ENCODE assay signal across 17 cellular contexts in the genomic region with DNA sequence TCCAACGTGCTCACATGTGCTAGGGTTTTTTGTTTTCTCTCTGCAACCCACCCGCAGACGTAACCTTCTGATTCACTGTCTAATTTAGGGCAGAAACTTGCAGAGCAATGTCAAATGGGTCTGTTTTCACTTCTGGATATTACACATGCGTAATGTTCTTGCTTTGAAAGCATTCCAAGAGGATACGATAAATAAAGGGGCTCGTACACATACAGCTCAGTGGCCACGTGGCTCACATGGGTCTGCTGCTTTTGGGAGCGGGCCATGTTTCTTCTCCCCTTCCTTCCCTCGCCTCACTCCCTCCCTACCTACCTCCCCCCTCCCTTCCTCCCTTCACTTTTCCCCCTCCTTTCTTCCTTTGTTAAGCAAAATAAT. TPM values are rescaled to one million over a fixed set of nuclear protein-coding genes. Genes with fewer than 3 reads are reported as not detected.
DNase-seq lines count a peak whose midpoint lies in the region; ATAC-seq and TF ChIP-seq lines count a peak whose summit lies in the region.
"Had no signal": no experiment of that assay in that cellular context is flagged by ENCODE, and none has a peak within 500 bp of the region (broad histone marks: within the 10 kb centered on the region; RNA-seq: fewer than 3 reads in every experiment).

No MANE protein-coding gene starts in this region.

- peaks cover 8 to 62% (median 13%) of the 10 kb centered on the region in 3 donors for H3K4me1 ChIP-seq in gastroesophageal sphincter
- H3K4me1 ChIP-seq in osteoblast (ENCODE audit: insufficient read depth, low read length), result no peaks in the 10 kb centered on the region

- no peak for TF ChIP-seq EP300 in gastroesophageal sphincter (IDR thresholded peaks at IDR 0.05)

- peak overlapping the region; percentile 82 to 98 (median 84) for H3K27ac ChIP-seq in gastroesophageal sphincter
- no peak overlapping the region for H3K27ac ChIP-seq in osteoblast (ENCODE audit: low read depth, low read length)
- H3K27ac ChIP-seq: WERI-Rb-1 had no signal

- H3K4me2 ChIP-seq in osteoblast (ENCODE audit: insufficient read depth, low read length), result no peak overlapping the region

- H3K27me3 ChIP-seq in gastroesophageal sphincter (no peaks in the 10 kb centered on the region), osteoblast (ENCODE audit: insufficient read depth, low read length) (no peaks in the 10 kb centered on the region), MG63 (no peaks in the 10 kb centered on the region)

- H3K4me3 ChIP-seq in gastroesophageal sphincter (peak overlapping the region in 1 of 2 donors; percentile 16), osteoblast (ENCODE audit: insufficient read depth, low read length) (no peak overlapping the region), MG63 (no peak overlapping the region)

- ATAC-seq in Right ventricle myocardium inferior (peak; percentile 42), gastroesophageal sphincter (no peak)
- ATAC-seq: HepG2 had no signal

- no peaks in the 10 kb centered on the region for H3K36me3 ChIP-seq in gastroesophageal sphincter
- no peaks in the 10 kb centered on the region for H3K36me3 ChIP-seq in osteoblast (ENCODE audit: insufficient read depth, low read length)
- no peaks in the 10 kb centered on the region for H3K36me3 ChIP-seq in MG63
- H3K36me3 ChIP-seq: WERI-Rb-1 had no signal

- DNase-seq in Right ventricle myocardium inferior (ENCODE audit: missing footprints), result no peak
- DNase-seq in cardiac septum (ENCODE audit: low spot score), result no peak
- no peak for DNase-seq in osteoblast (ENCODE audit: insufficient read length, low spot score, missing footprints)
- DNase-seq in stimulated activated CD4-positive, alpha-beta T cell treated with anti-CD3 and anti-CD28 coated beads, Interleukin-4, amount 100 ng/mL, for 1 hour, result no peak
- DNase-seq in amniotic stem cell (lab: John Stamatoyannopoulos, UW), result no peak
- DNase-seq in MG63, result no peak
- no peak for DNase-seq in COLO829 (ENCODE audit: low spot score)
- DNase-seq: 8988T, GDM1, midbrain, NCI-H82, trophoblast cell, WERI-Rb-1 had no signal

- TF ChIP-seq CTCF in gastroesophageal sphincter (IDR thresholded peaks at IDR 0.05), result no peak
- no peak for TF ChIP-seq CTCF in osteoblast (IDR thresholded peaks at IDR 0.05; ENCODE audit: extremely low read depth, low read depth, low read length)

- H2AFZ ChIP-seq in osteoblast (ENCODE audit: low read length), result peak overlapping the region; percentile 6

- H3K9me3 ChIP-seq in gastroesophageal sphincter (peaks cover 0 to under 1% (median 0%) of the 10 kb centered on the region in 3 donors), osteoblast (ENCODE audit: low read depth, low read length) (no peaks in the 10 kb centered on the region), MG63 (peaks cover 13% of the 10 kb centered on the region)

- peaks cover 66% of the 10 kb centered on the region for H3K79me2 ChIP-seq in osteoblast (ENCODE audit: insufficient read depth, low read length)

- no peak for TF ChIP-seq POLR2A in gastroesophageal sphincter (IDR thresholded peaks at IDR 0.05)

- WGBS in gastroesophageal sphincter (ENCODE audit: low coverage in 1 of 2), 2 donors, result 25 to 31% methylated on average over 9 of the region's 9 CpGs

- H4K20me1 ChIP-seq in osteoblast (ENCODE audit: insufficient read depth, low read length), result peaks cover 32% of the 10 kb centered on the region

- intact Hi-C loops in Right ventricle myocardium inferior (cut with DNase I), result loop anchor here (5.0 kb wide), 2 partner anchors 36 to 106 kb away; no protein-coding TSS in a partner anchor
- intact Hi-C loops in cardiac septum (cut with DNase I), result loop anchor here (5.0 kb wide), 2 partner anchors 36 to 76 kb away; no protein-coding TSS in a partner anchor

RNA-seq across cellular contexts. Expression of a gene that starts 23.4 kb away (rescaled TPM):
- total RNA-seq in Right ventricle myocardium inferior (171 TPM), cardiac septum (182 TPM), gastroesophageal sphincter (10 to 100 TPM; 22.9 to 96.2 (median 41.4) TPM), osteoblast (19.2 and 22.4 TPM in 2 replicates)
- 1.4 and 37.7 TPM in 2 replicates for total RNA-seq in MG63 (2014; rRNA removed; shearing (Covaris generic); ENCODE audit: low replicate concordance)
- total RNA-seq: bronchial epithelial cell, endothelial cell of umbilical vein, HepG2 had no signal
